13 cellular contexts compared by ENCODE assay signal in the genomic region with DNA sequence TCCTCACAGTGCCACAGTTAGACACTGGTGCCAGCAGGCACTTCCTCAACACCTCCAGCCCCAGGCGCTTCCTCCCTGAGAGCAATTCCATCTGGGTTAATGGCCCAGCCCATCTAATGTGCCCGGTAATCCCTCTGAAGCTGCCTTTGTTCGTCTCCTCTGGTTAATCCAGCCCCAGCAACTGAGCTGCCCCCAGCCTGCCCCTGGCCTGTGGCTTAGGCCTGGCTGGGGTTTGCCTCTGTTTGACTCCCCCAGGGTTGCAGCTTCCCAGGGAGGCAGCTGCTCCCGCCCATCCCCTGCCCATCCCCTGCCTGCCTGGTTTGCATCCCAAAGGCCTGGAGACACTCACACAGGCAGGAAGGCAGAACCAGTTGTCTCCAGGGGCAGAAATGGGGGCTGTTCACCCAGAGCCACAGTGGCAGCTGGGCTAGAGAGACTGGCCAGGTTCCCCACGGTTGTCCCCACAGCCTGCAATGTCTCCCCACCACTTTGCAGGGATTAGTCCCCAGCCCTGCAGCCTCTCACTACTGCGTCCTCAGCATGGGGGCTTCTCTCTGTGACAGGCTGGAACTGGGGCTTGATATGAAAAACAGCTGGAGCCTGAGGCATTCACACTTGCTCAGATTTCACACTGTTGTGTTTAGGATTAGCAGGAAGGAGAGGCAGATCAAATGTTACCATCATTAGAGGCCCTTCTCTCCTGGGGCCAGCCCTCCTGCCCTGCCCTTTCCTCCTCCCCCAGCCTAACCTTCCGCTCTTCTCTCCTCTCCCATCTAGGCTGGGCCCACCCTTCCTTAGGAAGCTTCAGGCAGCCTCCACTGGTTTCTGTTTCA.
DNase-seq lines count a peak whose midpoint lies in the region; ATAC-seq lines count a peak whose summit lies in the region.
"Had no signal": no experiment of that assay in that cellular context is flagged by ENCODE, and none has a peak within 500 bp of the region (broad histone marks: within the 10 kb centered on the region; RNA-seq: fewer than 3 reads in every experiment).

No MANE protein-coding gene starts in this region.

- intact Hi-C loops in sciatic nerve (cut with DNase I), result no loop called here

- H3K27me3 ChIP-seq in HUES6 (ENCODE audit: control insufficient read depth, insufficient read depth, low read length) (no peaks in the 10 kb centered on the region), NT2/D1 (ENCODE audit: insufficient read depth, insufficient read length) (no peaks in the 10 kb centered on the region), iPS-15b (ENCODE audit: control insufficient read depth, insufficient read depth, low read length) (no peaks in the 10 kb centered on the region)
- H3K27me3 ChIP-seq: stomach had no signal

- H3K9ac ChIP-seq in HUES6 (ENCODE audit: low read length) (peak overlapping the region; percentile 95), NT2/D1 (ENCODE audit: insufficient read length, low read depth) (peak overlapping the region; percentile 82), iPS-15b (ENCODE audit: low read depth, low read length) (peak overlapping the region; percentile 84)

- H3K27ac ChIP-seq in HUES6 (ENCODE audit: low read depth, low read length), result peak overlapping the region; percentile 95
- H3K27ac ChIP-seq: epithelial cell of prostate had no signal

- peaks cover 0 to 4% (median 0%) of the 10 kb centered on the region in 9 donors for H3K9me3 Mint-ChIP-seq in naive thymus-derived CD8-positive, alpha-beta T cell
- H3K9me3 Mint-ChIP-seq: activated CD4-positive, alpha-beta memory T cell treated with anti-CD3 and anti-CD28 coated beads, Interleukin-2, amount 10 ng/mL, durations not matched to agents 7 days and 5 days had no signal

- H3K4me1 ChIP-seq in HUES6 (ENCODE audit: control insufficient read depth, insufficient read depth, low read length) (peaks cover 53% of the 10 kb centered on the region), NT2/D1 (ENCODE audit: insufficient read depth, insufficient read length) (peaks cover 16% of the 10 kb centered on the region), iPS-15b (ENCODE audit: control insufficient read depth, insufficient read depth, low read length) (peaks cover 19% of the 10 kb centered on the region)

- H3K27ac Mint-ChIP-seq in naive thymus-derived CD8-positive, alpha-beta T cell, result no peak overlapping the region
- H3K27ac Mint-ChIP-seq: activated CD4-positive, alpha-beta memory T cell treated with anti-CD3 and anti-CD28 coated beads, Interleukin-2, amount 10 ng/mL, durations not matched to agents 7 days and 5 days had no signal

- H3K4me1 Mint-ChIP-seq in naive thymus-derived CD8-positive, alpha-beta T cell, result peaks cover 0 to 1% (median 0%) of the 10 kb centered on the region in 4 donors

- no peak overlapping the region for H3K4me3 Mint-ChIP-seq in naive thymus-derived CD8-positive, alpha-beta T cell
- H3K4me3 Mint-ChIP-seq: activated CD4-positive, alpha-beta memory T cell treated with anti-CD3 and anti-CD28 coated beads, Interleukin-2, amount 10 ng/mL, durations not matched to agents 7 days and 5 days had no signal

- DNase-seq in NT2/D1 (ENCODE audit: low read depth, low spot score) (peak; percentile 79), sciatic nerve (ENCODE audit: low spot score) (no peak)
- DNase-seq in naive thymus-derived CD8-positive, alpha-beta T cell, result no peak
- DNase-seq: activated CD4-positive, alpha-beta memory T cell treated with anti-CD3 and anti-CD28 coated beads, Interleukin-2, amount 10 ng/mL, durations not matched to agents 7 days and 5 days; DND-41; kidney glomerular epithelial cell; NCI-H1092; stomach had no signal

- peaks cover 75% of the 10 kb centered on the region for H3K36me3 ChIP-seq in HUES6 (ENCODE audit: control insufficient read depth, insufficient read depth, low read length)
- peaks cover 38% of the 10 kb centered on the region for H3K36me3 ChIP-seq in NT2/D1 (ENCODE audit: insufficient read depth, insufficient read length, low read length)
- H3K36me3 ChIP-seq in iPS-15b (ENCODE audit: control insufficient read depth, insufficient read depth, low read length), result peaks cover 34% of the 10 kb centered on the region
- H3K36me3 ChIP-seq: stomach had no signal

- peak overlapping the region; percentile 48 for H3K4me3 ChIP-seq in HUES6 (ENCODE audit: low read depth, low read length)
- H3K4me3 ChIP-seq in NT2/D1 (ENCODE audit: insufficient read length, low read depth), result peak overlapping the region; percentile 19
- peak overlapping the region; percentile 69 for H3K4me3 ChIP-seq in iPS-15b (ENCODE audit: low read depth, low read length)
- H3K4me3 ChIP-seq: stomach had no signal

- POLR2A ChIA-PET in naive thymus-derived CD8-positive, alpha-beta T cell (lab: Charles Lee), result no interaction called here

- no peaks in the 10 kb centered on the region for H3K36me3 Mint-ChIP-seq in naive thymus-derived CD8-positive, alpha-beta T cell

- H3K9me3 ChIP-seq in HUES6 (ENCODE audit: control insufficient read depth, insufficient read depth, low read depth, low read length) (no peaks in the 10 kb centered on the region), NT2/D1 (ENCODE audit: insufficient read depth, low read length) (peaks cover 10% of the 10 kb centered on the region; the same call in 1 of the 2 replicates), iPS-15b (ENCODE audit: control insufficient read depth, insufficient read depth, low read length) (no peaks in the 10 kb centered on the region)

- ATAC-seq in sciatic nerve (peak; percentile 78), GM18517 (IDR thresholded peaks at IDR 0.05; ENCODE audit: unreplicated experiment) (no peak), GM18858 (IDR thresholded peaks at IDR 0.05; ENCODE audit: unreplicated experiment) (no peak)
- no peak for ATAC-seq in naive thymus-derived CD8-positive, alpha-beta T cell

- H3K27me3 Mint-ChIP-seq in naive thymus-derived CD8-positive, alpha-beta T cell, result no peaks in the 10 kb centered on the region
- H3K27me3 Mint-ChIP-seq: activated CD4-positive, alpha-beta memory T cell treated with anti-CD3 and anti-CD28 coated beads, Interleukin-2, amount 10 ng/mL, durations not matched to agents 7 days and 5 days had no signal

Comparison
In these comparisons a context has a peak if more than half of its experiments do, and no peak if none do; other contexts are left out.
1. H3K4me3 ChIP-seq: peak in every context shown above with its lines; median percentile 69 in iPS-15b; 48 in HUES6; 19 in NT2/D1.